Comparison of ENCODE assay signal across 13 cellular contexts in the genomic region with DNA sequence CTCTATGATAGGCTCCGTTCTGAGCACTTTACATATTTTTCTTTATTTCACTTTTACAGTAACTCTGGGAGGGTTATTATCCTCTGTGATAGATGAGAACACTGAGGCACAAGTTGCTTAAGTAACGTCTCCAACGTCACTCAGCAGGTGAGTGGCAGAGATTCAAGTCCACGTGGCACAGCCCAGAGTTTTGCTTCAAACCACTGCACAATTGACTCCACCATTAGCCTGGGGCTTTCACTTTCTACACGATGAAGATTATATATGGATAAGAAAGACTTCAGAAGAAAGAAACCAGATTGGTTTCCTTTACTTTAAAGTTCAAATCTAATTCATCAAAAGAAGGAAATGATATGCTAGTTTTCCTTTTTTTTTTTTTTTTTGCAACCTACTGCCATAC.
DNase-seq lines count a peak whose midpoint lies in the region; ATAC-seq and TF ChIP-seq lines count a peak whose summit lies in the region.
"Had no signal": no experiment of that assay in that cellular context is flagged by ENCODE, and none has a peak within 500 bp of the region (broad histone marks: within the 10 kb centered on the region; RNA-seq: fewer than 3 reads in every experiment).

No MANE protein-coding gene starts in this region.

- H3K27ac Mint-ChIP-seq in CD4-positive, alpha-beta memory T cell = peak overlapping the region in 5 of 7 donors; percentile 23 to 55 (median 36)
- peak overlapping the region; percentile 91 for H3K27ac Mint-ChIP-seq in activated naive CD8-positive, alpha-beta T cell treated with anti-CD3 and anti-CD28 coated beads, Interleukin-2, amount 10 ng/mL, durations not matched to agents 7 days and 5 days
- H3K27ac Mint-ChIP-seq: CD14-positive monocyte had no signal

- peaks cover 7% of the 10 kb centered on the region for H3F3A ChIP-seq in smooth muscle cell (ENCODE audit: low read depth)

- no peak for TF ChIP-seq CTCF in smooth muscle cell (IDR thresholded peaks at IDR 0.05; ENCODE audit: borderline replicate concordance, insufficient read depth, poor library complexity, severe bottlenecking)
- TF ChIP-seq CTCF in ovary (IDR thresholded peaks at IDR 0.05) = no peak

- WGBS in smooth muscle cell (ENCODE audit: low lambda C conversion rate) = 82% methylated on average over 5 of the region's 5 CpGs
- 70 to 72% (median 71%) methylated on average over 5 of the region's 5 CpGs for WGBS in ovary, 3 donors
- WGBS in neuronal stem cell (ENCODE audit: extremely low coverage in 2 of 2, insufficient read length in 2 of 2, insufficient replicate concordance in 1 of 2), 2 donors = no CpG with 5 or more reads among the region's 5 CpGs

- peaks cover 12 to 19% (median 15%) of the 10 kb centered on the region in 4 donors for H3K4me1 Mint-ChIP-seq in CD4-positive, alpha-beta memory T cell
- H3K4me1 Mint-ChIP-seq in activated naive CD8-positive, alpha-beta T cell treated with anti-CD3 and anti-CD28 coated beads, Interleukin-2, amount 10 ng/mL, durations not matched to agents 7 days and 5 days = peaks cover 38% of the 10 kb centered on the region

- no peak for TF ChIP-seq EP300 in ovary (IDR thresholded peaks at IDR 0.05)

- H2AFZ ChIP-seq in smooth muscle cell (ENCODE audit: low read depth) (peak overlapping the region; percentile 51), neuronal stem cell (ENCODE audit: low read length) (no peak overlapping the region)

- peak overlapping the region; percentile 17 for H3K4me2 ChIP-seq in smooth muscle cell
- H3K4me2 ChIP-seq in neuronal stem cell (ENCODE audit: insufficient read depth, low read length, poor library complexity, severe bottlenecking) = no peak overlapping the region

- no peak overlapping the region for H3K14ac ChIP-seq in neuronal stem cell (ENCODE audit: low read length)

- no peaks in the 10 kb centered on the region for H3K36me3 Mint-ChIP-seq in CD4-positive, alpha-beta memory T cell
- peaks cover 7% of the 10 kb centered on the region for H3K36me3 Mint-ChIP-seq in activated naive CD8-positive, alpha-beta T cell treated with anti-CD3 and anti-CD28 coated beads, Interleukin-2, amount 10 ng/mL, durations not matched to agents 7 days and 5 days
- H3K36me3 Mint-ChIP-seq: CD14-positive monocyte had no signal

- CTCF ChIA-PET in CD4-positive, alpha-beta memory T cell (lab: Charles Lee; ENCODE audit: partially characterized antibody) = no interaction called here

- in situ Hi-C loops in KBM-7 (cut with MboI; ENCODE audit: low pct_unique_long_range_greater_than_20kb, low sequenced_read_pairs) = no loop called here

- no peak overlapping the region for H3K23ac ChIP-seq in neuronal stem cell (ENCODE audit: low read depth, low read length, poor library complexity)

- no peak overlapping the region for H2BK5ac ChIP-seq in neuronal stem cell (ENCODE audit: low read length)

- no peaks in the 10 kb centered on the region for H3K36me3 ChIP-seq in CD4-positive, alpha-beta memory T cell (ENCODE audit: insufficient read depth, low read length)
- no peaks in the 10 kb centered on the region for H3K36me3 ChIP-seq in smooth muscle cell (ENCODE audit: low read depth)
- no peaks in the 10 kb centered on the region for H3K36me3 ChIP-seq in ovary
- no peaks in the 10 kb centered on the region for H3K36me3 ChIP-seq in neuronal stem cell (replicated peaks in 1 of 2; ENCODE audit: control insufficient read depth in 2 of 2, insufficient read depth in 2 of 2, low read length in 2 of 2)
- H3K36me3 ChIP-seq: gastroesophageal sphincter had no signal

- H2BK15ac ChIP-seq in neuronal stem cell (ENCODE audit: low read length) = no peak overlapping the region

- no peaks in the 10 kb centered on the region for H4K20me1 ChIP-seq in smooth muscle cell (ENCODE audit: low read depth)

- no peak overlapping the region for H4K8ac ChIP-seq in neuronal stem cell (ENCODE audit: low read depth, low read length)

- intact Hi-C loops in CD4-positive, alpha-beta memory T cell (cut with micrococcal nuclease) = no loop called here
- intact Hi-C loops in ovary (cut with DNase I) = loop anchor here in 1 of 4 donors (10.0 kb wide), 1 partner anchor 137 kb away; no protein-coding TSS in a partner anchor

- H3K9ac ChIP-seq in smooth muscle cell (ENCODE audit: low read depth) = no peak overlapping the region
- no peak overlapping the region for H3K9ac ChIP-seq in neuronal stem cell (ENCODE audit: low read depth, low read length, poor library complexity)

- H2BK12ac ChIP-seq in neuronal stem cell (ENCODE audit: low read length) = no peak overlapping the region

- no peaks in the 10 kb centered on the region for H3K9me3 Mint-ChIP-seq in CD4-positive, alpha-beta memory T cell
- peaks cover 3% of the 10 kb centered on the region for H3K9me3 Mint-ChIP-seq in activated naive CD8-positive, alpha-beta T cell treated with anti-CD3 and anti-CD28 coated beads, Interleukin-2, amount 10 ng/mL, durations not matched to agents 7 days and 5 days

- peaks cover 5% of the 10 kb centered on the region for H3K27me3 ChIP-seq in CD4-positive, alpha-beta memory T cell (ENCODE audit: insufficient read depth, low read length)
- H3K27me3 ChIP-seq in smooth muscle cell (ENCODE audit: low read depth) = peaks cover 3% of the 10 kb centered on the region
- no peaks in the 10 kb centered on the region for H3K27me3 ChIP-seq in ovary
- H3K27me3 ChIP-seq in neuronal stem cell (ENCODE audit: control insufficient read depth in 3 of 3, insufficient read depth in 3 of 3, low read depth in 1 of 3, low read length in 3 of 3) = peaks cover 0 to 2% (median 0%) of the 10 kb centered on the region in 3 experiments

- H3K4ac ChIP-seq in neuronal stem cell (ENCODE audit: low read length) = no peak overlapping the region

- H4K91ac ChIP-seq in neuronal stem cell (ENCODE audit: low read depth, low read length, poor library complexity) = no peak overlapping the region

- no peaks in the 10 kb centered on the region for H3K9me3 ChIP-seq in CD4-positive, alpha-beta memory T cell (ENCODE audit: control insufficient read depth in 1 of 2, low read length in 2 of 2)
- H3K9me3 ChIP-seq in smooth muscle cell (replicated peaks; ENCODE audit: low read depth) (no peaks in the 10 kb centered on the region), ovary (no peaks in the 10 kb centered on the region), neuronal stem cell (replicated peaks in 1 of 2; ENCODE audit: control insufficient read depth in 2 of 2, insufficient read depth in 1 of 2, low read depth in 1 of 2, low read length in 2 of 2) (no peaks in the 10 kb centered on the region)
- H3K9me3 ChIP-seq: gastroesophageal sphincter had no signal

- H2AK5ac ChIP-seq in neuronal stem cell (ENCODE audit: low read depth, low read length) = no peak overlapping the region

- peak; percentile 31; the same call in 1 of the 3 replicates for ATAC-seq in SK-N-SH treated with all-trans-retinoic acid at 6 μM for 48 hours
- ATAC-seq in activated naive CD8-positive, alpha-beta T cell treated with anti-CD3 and anti-CD28 coated beads, Interleukin-2, amount 10 ng/mL, durations not matched to agents 7 days and 5 days (ENCODE audit: low read depth) = peak; percentile 93
- ATAC-seq: gastroesophageal sphincter had no signal

- H2BK120ac ChIP-seq in neuronal stem cell (ENCODE audit: low read depth, low read length) = no peak overlapping the region

- H3K79me1 ChIP-seq in neuronal stem cell (ENCODE audit: low read depth, low read length) = no peaks in the 10 kb centered on the region

- TF ChIP-seq POLR2A in ovary (IDR thresholded peaks at IDR 0.05) (no peak), erythroblast (IDR thresholded peaks at IDR 0.05; ENCODE audit: low read length) (no peak)

- H3K4me3 Mint-ChIP-seq in CD4-positive, alpha-beta memory T cell = peak overlapping the region; percentile 34 to 74 (median 71)
- H3K4me3 Mint-ChIP-seq in activated naive CD8-positive, alpha-beta T cell treated with anti-CD3 and anti-CD28 coated beads, Interleukin-2, amount 10 ng/mL, durations not matched to agents 7 days and 5 days = peak overlapping the region; percentile 72
- H3K4me3 Mint-ChIP-seq: CD14-positive monocyte had no signal

- H3K79me2 ChIP-seq in smooth muscle cell (ENCODE audit: low read depth) = no peaks in the 10 kb centered on the region

- DNase-seq in CD4-positive, alpha-beta memory T cell = peak; percentile 49 to 71 (median 61)
- DNase-seq in activated naive CD8-positive, alpha-beta T cell treated with anti-CD3 and anti-CD28 coated beads, Interleukin-2, amount 10 ng/mL, durations not matched to agents 7 days and 5 days = no peak
- no peak for DNase-seq in smooth muscle cell (lab: John Stamatoyannopoulos, UW; ENCODE audit: unreplicated experiment)
- DNase-seq in KBM-7 = no peak
- DNase-seq in ovary = no peak
- DNase-seq in neuronal stem cell (ENCODE audit: low spot score) = no peak
- DNase-seq in erythroblast (lab: John Stamatoyannopoulos, UW) = no peak
- DNase-seq: activated CD4-positive, CD25-positive, alpha-beta regulatory T cell; NCI-H1694 treated with DMSO at 0.1 percent for 48 hours; substantia nigra had no signal

- H3K4me1 ChIP-seq in CD4-positive, alpha-beta memory T cell (ENCODE audit: insufficient read depth, low read length) = peaks cover 22% of the 10 kb centered on the region
- H3K4me1 ChIP-seq in smooth muscle cell (ENCODE audit: low read depth) = peaks cover 7% of the 10 kb centered on the region
- peaks cover 2% of the 10 kb centered on the region for H3K4me1 ChIP-seq in ovary (ENCODE audit: insufficient read depth)
- peaks cover 0 to 1% of the 10 kb centered on the region in 2 donors for H3K4me1 ChIP-seq in neuronal stem cell (ENCODE audit: control insufficient read depth in 2 of 2, insufficient read depth in 1 of 2, low read depth in 1 of 2, low read length in 2 of 2)
- H3K4me1 ChIP-seq: gastroesophageal sphincter had no signal

- H3K18ac ChIP-seq in neuronal stem cell (ENCODE audit: low read length) = no peak overlapping the region

- POLR2A ChIA-PET in CD4-positive, alpha-beta memory T cell (lab: Charles Lee; ENCODE audit: partially characterized antibody) = no interaction called here
- POLR2A ChIA-PET in activated naive CD8-positive, alpha-beta T cell treated with anti-CD3 and anti-CD28 coated beads, Interleukin-2, amount 10 ng/mL, durations not matched to agents 7 days and 5 days (lab: Charles Lee) = no interaction called here

- peaks cover 31 to 44% of the 10 kb centered on the region in 2 donors for H3K27me3 Mint-ChIP-seq in CD4-positive, alpha-beta memory T cell
- peaks cover 21% of the 10 kb centered on the region for H3K27me3 Mint-ChIP-seq in activated naive CD8-positive, alpha-beta T cell treated with anti-CD3 and anti-CD28 coated beads, Interleukin-2, amount 10 ng/mL, durations not matched to agents 7 days and 5 days

- H3K27ac ChIP-seq in CD4-positive, alpha-beta memory T cell (ENCODE audit: low read depth, low read length) = no peak overlapping the region
- H3K27ac ChIP-seq in smooth muscle cell (ENCODE audit: low read depth) = peak overlapping the region; percentile 38
- H3K27ac ChIP-seq in ovary = no peak overlapping the region
- no peak overlapping the region for H3K27ac ChIP-seq in neuronal stem cell (replicated peaks; ENCODE audit: low read length)
- H3K27ac ChIP-seq: gastroesophageal sphincter had no signal

- no peak overlapping the region for H3K4me3 ChIP-seq in CD4-positive, alpha-beta memory T cell (ENCODE audit: low read length in 2 of 2)
- H3K4me3 ChIP-seq in smooth muscle cell (no peak overlapping the region), ovary (no peak overlapping the region), neuronal stem cell (ENCODE audit: low read length in 2 of 2) (no peak overlapping the region)
- H3K4me3 ChIP-seq: gastroesophageal sphincter had no signal

Comparison
In these comparisons a context has a peak if more than half of its experiments do, and no peak if none do; other contexts are left out.
1. DNase-seq: peak in CD4-positive, alpha-beta memory T cell (5 of 5); none in activated naive CD8-positive, alpha-beta T cell treated with anti-CD3 and anti-CD28 coated beads, Interleukin-2, amount 10 ng/mL, durations not matched to agents 7 days and 5 days (single experiment), smooth muscle cell (single experiment), KBM-7 (single experiment), ovary (0 of 5), neuronal stem cell (single experiment) and erythroblast (0 of 2).